In genomic region chr2:28398101-28398834, GRCh38 we compare ENCODE assay signal across 10 cellular contexts. TPM values are rescaled to one million over a fixed set of nuclear protein-coding genes. Genes with fewer than 3 reads are reported as not detected.
DNase-seq lines count a peak whose midpoint lies in the region; ATAC-seq and TF ChIP-seq lines count a peak whose summit lies in the region.
"Had no signal": no experiment of that assay in that cellular context is flagged by ENCODE, and none has a peak within 500 bp of the region (broad histone marks: within the 10 kb centered on the region; RNA-seq: fewer than 3 reads in every experiment).

No MANE protein-coding gene starts in this region.

- no peaks in the 10 kb centered on the region for H3K9me3 Mint-ChIP-seq in nephron

- CTCF ChIA-PET in AG04450 (lab: Charles Lee): no interaction called here

- ATAC-seq in HG02885 (IDR thresholded peaks at IDR 0.05; ENCODE audit: poor library complexity, unreplicated experiment) (no peak), GM19324 (IDR thresholded peaks at IDR 0.05; ENCODE audit: low FRiP score, unreplicated experiment) (no peak)

- DNase-seq in AG04450 (ENCODE audit: low read depth, low spot score) (no peak), NCI-H69 (lab: John Stamatoyannopoulos, UW) (peak; percentile 38), GM13976 (ENCODE audit: low spot score) (no peak), SHP77 treated with DMSO at 0.1 percent for 48 hours (lab: John Stamatoyannopoulos, UW) (no peak)
- DNase-seq: activated naive CD4-positive, alpha-beta T cell; NCI-H526 treated with DMSO at 0.1 percent for 48 hours had no signal

- H3K27me3 Mint-ChIP-seq in nephron (ENCODE audit: low read depth): no peaks in the 10 kb centered on the region

- H3K27ac ChIP-seq in AG04450 (ENCODE audit: low read depth, low read length): peak overlapping the region; percentile 68
- H3K27ac ChIP-seq in duodenal mucosa (ENCODE audit: low read depth, low read length): no peak overlapping the region

- TF ChIP-seq CTCF in AG04450 (IDR thresholded peaks at IDR 0.05; ENCODE audit: low read depth, low read length): no peak
- no peak for TF ChIP-seq CTCF in nephron (IDR thresholded peaks at IDR 0.05; ENCODE audit: unreplicated experiment in 3 of 3)
- TF ChIP-seq CTCF in GM13976 (IDR thresholded peaks at IDR 0.05; ENCODE audit: borderline replicate concordance, control extremely low read depth, extremely low read depth, insufficient read depth, missing control alignments): no peak

- in situ Hi-C loops in GM13976 (cut with MboI; ENCODE audit: low sequenced_read_pairs, unreplicated experiment): no loop called here

- H3K9me3 ChIP-seq in AG04450 (ENCODE audit: control insufficient read depth, insufficient read depth, low read length) (no peaks in the 10 kb centered on the region; the same call in 1 of the 2 replicates), duodenal mucosa (ENCODE audit: control insufficient read depth in 1 of 2, low read length in 2 of 2) (no peaks in the 10 kb centered on the region)

- H3K4me1 Mint-ChIP-seq in nephron: peaks cover 52% of the 10 kb centered on the region

- peaks cover 9 to 51% of the 10 kb centered on the region in 2 donors for H3K36me3 ChIP-seq in duodenal mucosa (ENCODE audit: control insufficient read depth in 1 of 2, insufficient read depth in 2 of 2, low read length in 2 of 2)

- peaks cover 44 to 55% of the 10 kb centered on the region in 2 donors for H3K4me1 ChIP-seq in duodenal mucosa (ENCODE audit: control insufficient read depth in 1 of 2, insufficient read depth in 2 of 2, low read length in 2 of 2)

- no peaks in the 10 kb centered on the region for H3K36me3 Mint-ChIP-seq in nephron (ENCODE audit: low read depth)

- H3K4me3 Mint-ChIP-seq in nephron: peak overlapping the region in 2 of 3 experiments; percentile 40 to 72

- POLR2A ChIA-PET in AG04450 (lab: Yijun Ruan, JAX): no interaction called here

- no peaks in the 10 kb centered on the region for H3K27me3 ChIP-seq in AG04450 (ENCODE audit: control insufficient read depth, insufficient read depth, low read length)
- H3K27me3 ChIP-seq in duodenal mucosa (ENCODE audit: control insufficient read depth in 1 of 2, insufficient read depth in 2 of 2, low read length in 2 of 2): no peaks in the 10 kb centered on the region

- H3K9ac ChIP-seq in duodenal mucosa (ENCODE audit: low read depth in 1 of 2, low read length in 2 of 2): peak overlapping the region; percentile 43 to 100

- H3K27ac Mint-ChIP-seq in nephron: peak overlapping the region in 1 of 3 experiments; percentile 61

- H3K4me3 ChIP-seq in AG04450 (ENCODE audit: low read depth, low read length) (peak overlapping the region; percentile 74), duodenal mucosa (ENCODE audit: low read depth in 1 of 2, low read length in 2 of 2) (peak overlapping the region; percentile 8 to 19)

RNA-seq across cellular contexts. Expression of gene FOSL2, which starts 5.6 kb away (rescaled TPM):
- 45.3 and 50.3 TPM in 2 replicates for polyA plus RNA-seq in AG04450 (2011; rRNA removed)
- polyA minus RNA-seq in AG04450 (2011; rRNA and poly(A)+ RNA removed): 105 and 117 TPM in 2 replicates
